In the genomic region with DNA sequence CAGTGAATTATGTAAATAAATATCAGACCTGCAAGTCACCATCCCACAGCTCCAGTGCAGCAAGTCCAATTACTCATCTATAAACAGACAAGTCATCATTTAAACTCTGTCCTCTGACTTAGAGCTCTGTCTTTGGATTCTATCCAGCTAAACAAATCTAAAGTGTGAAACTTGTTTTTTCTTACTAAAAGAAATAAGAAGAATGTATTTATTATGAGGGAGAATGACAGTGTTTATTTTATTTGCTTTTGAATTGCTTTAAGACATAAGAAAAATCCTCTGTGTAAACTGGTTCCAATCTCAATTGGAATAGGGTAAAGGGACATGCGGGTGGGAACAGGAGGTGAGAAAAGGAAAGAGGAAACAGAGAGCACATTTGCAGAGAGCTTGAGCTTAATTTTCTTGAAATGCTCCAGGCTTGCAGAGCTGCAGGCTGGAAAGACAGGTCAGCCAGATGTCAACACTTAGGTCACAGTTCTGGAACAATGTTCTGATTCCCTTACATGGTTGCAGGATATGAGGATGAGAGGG, we compare ENCODE assay signal across 15 cellular contexts.
DNase-seq lines count a peak whose midpoint lies in the region; ATAC-seq and TF ChIP-seq lines count a peak whose summit lies in the region.
"Had no signal": no experiment of that assay in that cellular context is flagged by ENCODE, and none has a peak within 500 bp of the region (broad histone marks: within the 10 kb centered on the region; RNA-seq: fewer than 3 reads in every experiment).

No MANE protein-coding gene starts in this region.

- H3K4me1 ChIP-seq in muscle layer of duodenum (ENCODE audit: control insufficient read depth in 1 of 2, insufficient read depth in 2 of 2, low read length in 2 of 2), result peaks cover 6 to 30% of the 10 kb centered on the region in 2 donors

- H3K9me3 ChIP-seq in MG63 (peaks cover 9% of the 10 kb centered on the region), muscle layer of duodenum (ENCODE audit: control insufficient read depth in 1 of 2, low read length in 2 of 2) (no peaks in the 10 kb centered on the region)
- H3K9me3 ChIP-seq: thoracic aorta had no signal

- H3K4me3 ChIP-seq in MG63 (no peak overlapping the region), fibroblast of mammary gland (ENCODE audit: control insufficient read depth, low read depth, low read length) (no peak overlapping the region), muscle layer of duodenum (ENCODE audit: low read depth in 1 of 2, low read length in 2 of 2) (peak overlapping the region in 1 of 2 donors; percentile 18)
- H3K4me3 ChIP-seq: thoracic aorta had no signal

- DNase-seq in AG08395 (ENCODE audit: low spot score) (peak; percentile 14), MG63 (peak; percentile 57), fibroblast of mammary gland (ENCODE audit: low read depth) (peak; percentile 70), germinal center (ENCODE audit: low spot score) (no peak)
- DNase-seq: activated CD8-positive, alpha-beta T cell treated with anti-CD3 and anti-CD28 coated beads for 36 hours; NCI-H2029 treated with DMSO at 0.1 percent for 48 hours; NCI-H524; OCI-M1; stimulated activated CD4-positive, alpha-beta T cell treated with anti-CD3 and anti-CD28 coated beads, Interleukin-1b, Interleukin-23, amount 100 ng/mL, for 48 hours had no signal

- no peak for ATAC-seq in GM21529 (IDR thresholded peaks at IDR 0.05; ENCODE audit: unreplicated experiment)
- ATAC-seq in GM21367 (IDR thresholded peaks at IDR 0.05; ENCODE audit: unreplicated experiment), result no peak
- ATAC-seq in GM18520 (IDR thresholded peaks at IDR 0.05; ENCODE audit: unreplicated experiment), result no peak
- ATAC-seq: activated CD8-positive, alpha-beta T cell treated with anti-CD3 and anti-CD28 coated beads for 36 hours; SK-N-SH treated with all-trans-retinoic acid at 6 μM for 48 hours had no signal

- TF ChIP-seq CTCF in fibroblast of mammary gland (conservative IDR thresholded peaks at IDR 0.05; ENCODE audit: control insufficient read depth, insufficient read depth, low read depth, low read length), result no peak

- H3K27me3 ChIP-seq in MG63 (no peaks in the 10 kb centered on the region), muscle layer of duodenum (ENCODE audit: low read depth, low read length) (no peaks in the 10 kb centered on the region)

- H3K36me3 ChIP-seq in MG63, result no peaks in the 10 kb centered on the region
- no peaks in the 10 kb centered on the region for H3K36me3 ChIP-seq in muscle layer of duodenum (ENCODE audit: control insufficient read depth in 1 of 2, insufficient read depth in 2 of 2, low read length in 2 of 2)
- H3K36me3 ChIP-seq: thoracic aorta had no signal

- H3K27ac ChIP-seq in muscle layer of duodenum (ENCODE audit: low read length), result peak overlapping the region; percentile 32
- H3K27ac ChIP-seq: thoracic aorta had no signal
